In genomic region chr6:152220785-152221184, GRCh38 we compare ENCODE assay signal across 16 cellular contexts.
"Had no signal": no experiment of that assay in that cellular context is flagged by ENCODE, and none has a peak within 500 bp of the region (broad histone marks: within the 10 kb centered on the region; RNA-seq: fewer than 3 reads in every experiment).

No MANE protein-coding gene starts in this region.

- ATAC-seq: activated T-cell treated with anti-CD3 and anti-CD28 coated beads, Interleukin-2, amount 50 U/mL, for 72 hours; lower lobe of right lung had no signal

- H3K4me1 Mint-ChIP-seq: mesothelial cell of epicardium had no signal

- H3K4me1 ChIP-seq: lower lobe of right lung had no signal

- H3K27me3 ChIP-seq: cardiac muscle cell, upper lobe of left lung had no signal

- H3K27me3 Mint-ChIP-seq: activated CD4-positive, alpha-beta memory T cell treated with anti-CD3 and anti-CD28 coated beads for 36 hours had no signal

- H3K27ac Mint-ChIP-seq: activated CD4-positive, alpha-beta memory T cell treated with anti-CD3 and anti-CD28 coated beads for 36 hours; activated naive CD4-positive, alpha-beta T cell treated with anti-CD3 and anti-CD28 coated beads for 36 hours; activated T-cell treated with anti-CD3 and anti-CD28 coated beads, Interleukin-2, amount 50 U/mL, for 72 hours; mesothelial cell of epicardium had no signal

- H3K4me3 Mint-ChIP-seq: activated CD4-positive, alpha-beta memory T cell treated with anti-CD3 and anti-CD28 coated beads for 36 hours; activated naive CD4-positive, alpha-beta T cell treated with anti-CD3 and anti-CD28 coated beads for 36 hours; activated T-cell treated with anti-CD3 and anti-CD28 coated beads, Interleukin-2, amount 50 U/mL, for 72 hours; mesothelial cell of epicardium; neural crest cell had no signal

- FAIRE-seq: astrocyte, kidney had no signal

- H3K4me3 ChIP-seq: cardiac muscle cell, coronary artery, lower lobe of right lung, upper lobe of left lung had no signal

- DNase-seq: activated CD4-positive, alpha-beta memory T cell treated with anti-CD3 and anti-CD28 coated beads for 36 hours; activated CD4-positive, CD25-positive, alpha-beta regulatory T cell treated with anti-CD3 and anti-CD28 coated beads, Interleukin-2, amount 50 U/mL, for 72 hours; activated naive CD4-positive, alpha-beta T cell treated with anti-CD3 and anti-CD28 coated beads for 36 hours; activated T-cell treated with anti-CD3 and anti-CD28 coated beads, Interleukin-2, amount 50 U/mL, for 72 hours; effector CD4-positive, alpha-beta T cell; kidney; lower lobe of right lung; stimulated activated CD4-positive, alpha-beta T cell treated with anti-CD3 and anti-CD28 coated beads, Interleukin-2, amount 100 ng/mL, for 48 hours; stimulated activated naive CD4-positive, alpha-beta T cell treated with Interleukin-2 at 50 U/mL for 16 hours; T-helper 2 cell; upper lobe of left lung had no signal

- H3K27ac ChIP-seq: cardiac muscle cell, coronary artery, lower lobe of right lung, upper lobe of left lung had no signal
